ENCODE assay signal across 8 cellular contexts in the genomic region with DNA sequence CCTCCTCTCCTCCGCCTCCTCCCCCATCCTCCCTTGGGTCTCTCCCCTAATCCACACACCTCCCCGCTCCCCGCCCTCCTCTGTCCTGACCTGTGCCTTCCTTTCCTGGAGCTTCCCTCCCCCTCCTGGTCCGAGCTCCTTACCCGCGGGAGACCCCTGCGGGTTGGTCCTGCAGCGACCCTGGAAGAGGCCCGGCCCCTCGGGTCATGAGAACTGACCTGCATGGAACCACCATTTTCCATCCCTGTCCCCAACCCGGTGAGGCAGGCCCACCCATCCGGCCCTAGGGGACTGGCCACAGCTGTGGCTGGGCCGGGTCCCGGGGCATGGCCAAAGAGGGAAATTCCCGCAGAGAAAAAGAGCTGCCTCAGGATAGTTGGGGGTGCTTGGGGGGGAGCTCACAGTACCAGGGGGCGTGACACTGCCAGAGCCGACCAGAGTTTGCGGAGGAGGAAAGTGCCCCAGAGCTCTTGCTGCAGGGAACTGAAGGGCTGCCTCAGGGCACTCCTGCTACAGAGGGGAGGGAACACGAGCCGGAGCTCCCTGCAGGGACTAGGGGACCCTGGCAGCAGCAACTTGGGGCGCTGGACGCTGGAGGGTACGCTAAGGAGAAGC. TPM values are rescaled to one million over a fixed set of nuclear protein-coding genes. Genes with fewer than 3 reads are reported as not detected.
DNase-seq lines count a peak whose midpoint lies in the region; ATAC-seq and TF ChIP-seq lines count a peak whose summit lies in the region.

No MANE protein-coding gene starts in this region.

- H2BK15ac ChIP-seq in neuronal stem cell (ENCODE audit: low read length) = peak overlapping the region; percentile 90

- H3K9me3 Mint-ChIP-seq in Caco-2 (ENCODE audit: unreplicated experiment) = no peaks in the 10 kb centered on the region

- peak in 1 of 2 experiments; percentile 30 for TF ChIP-seq CTCF in Caco-2 (IDR thresholded peaks at IDR 0.05; ENCODE audit: insufficient read depth in 1 of 2, low read depth in 1 of 2, low read length in 1 of 2, severe bottlenecking in 1 of 2, unreplicated experiment in 1 of 2)

- BruUV-seq in Caco-2 (replicated peaks; lab: Mats Ljungman, UMichigan) = no TSS peak

- peak in 1 of 2 experiments; percentile 52 for DNase-seq in Caco-2
- DNase-seq in activated T-cell treated with anti-CD3 and anti-CD28 coated beads, Interleukin-2, amount 50 U/mL, for 48 hours = peak; percentile 32 to 43
- DNase-seq in glomerular visceral epithelial cell (ENCODE audit: extremely low spot score) = peak; percentile 70
- peak; percentile 84 for DNase-seq in neuronal stem cell (ENCODE audit: low spot score)
- DNase-seq in NCI-H128 (lab: John Stamatoyannopoulos, UW; ENCODE audit: unreplicated experiment) = no peak

- H2AFZ ChIP-seq in neuronal stem cell (ENCODE audit: low read length) = peak overlapping the region; percentile 72

- intact Hi-C loops in Caco-2 (cut with micrococcal nuclease; ENCODE audit: unreplicated experiment) = no loop called here

- peaks cover 7% of the 10 kb centered on the region for H3K79me1 ChIP-seq in neuronal stem cell (ENCODE audit: low read depth, low read length)

- no CpG with 5 or more reads among the region's 23 CpGs for WGBS in neuronal stem cell (ENCODE audit: extremely low coverage in 2 of 2, insufficient read length in 2 of 2, insufficient replicate concordance in 1 of 2), 2 donors

- no peaks in the 10 kb centered on the region for H3K36me3 Mint-ChIP-seq in Caco-2 (ENCODE audit: insufficient read depth, unreplicated experiment)

- peaks cover 6% of the 10 kb centered on the region for H3K4me1 ChIP-seq in Caco-2
- peaks cover 9 to 14% of the 10 kb centered on the region in 2 donors for H3K4me1 ChIP-seq in neuronal stem cell (ENCODE audit: control insufficient read depth in 2 of 2, insufficient read depth in 1 of 2, low read depth in 1 of 2, low read length in 2 of 2)

- H3K4me1 Mint-ChIP-seq in Caco-2 (ENCODE audit: low read depth, unreplicated experiment) = no peaks in the 10 kb centered on the region

- H3K27me3 ChIP-seq in Caco-2 (replicated peaks; ENCODE audit: control insufficient read depth, insufficient read depth, low read length) = no peaks in the 10 kb centered on the region
- H3K27me3 ChIP-seq in neuronal stem cell (ENCODE audit: control insufficient read depth in 3 of 3, insufficient read depth in 3 of 3, low read depth in 1 of 3, low read length in 3 of 3) = no peaks in the 10 kb centered on the region

- H3K23ac ChIP-seq in neuronal stem cell (ENCODE audit: low read depth, low read length, poor library complexity) = peak overlapping the region; percentile 50

- H3K4ac ChIP-seq in neuronal stem cell (ENCODE audit: low read length) = peak overlapping the region; percentile 4

- H3K4me3 Mint-ChIP-seq in Caco-2 (ENCODE audit: unreplicated experiment) = peak overlapping the region; percentile 84

- H3K36me3 ChIP-seq in Caco-2 (ENCODE audit: control insufficient read depth, insufficient read depth, low read length) (no peaks in the 10 kb centered on the region), neuronal stem cell (replicated peaks in 1 of 2; ENCODE audit: control insufficient read depth in 2 of 2, insufficient read depth in 2 of 2, low read length in 2 of 2) (peaks cover 24 to 36% of the 10 kb centered on the region in 2 donors)

- H3K27ac Mint-ChIP-seq in Caco-2 (ENCODE audit: unreplicated experiment) = peak overlapping the region; percentile 22

- ATAC-seq in GM19035 (IDR thresholded peaks at IDR 0.05; ENCODE audit: unreplicated experiment) (peak; percentile 23), GM21786 (IDR thresholded peaks at IDR 0.05; ENCODE audit: unreplicated experiment) (no peak)

- H3K27me3 Mint-ChIP-seq in Caco-2 (ENCODE audit: insufficient read depth, unreplicated experiment) = peaks cover 5% of the 10 kb centered on the region

- peak overlapping the region; percentile 27 for H2BK12ac ChIP-seq in neuronal stem cell (ENCODE audit: low read length)

- H2BK120ac ChIP-seq in neuronal stem cell (ENCODE audit: low read depth, low read length) = peak overlapping the region; percentile 95

- peak overlapping the region; percentile 93 for H2AK5ac ChIP-seq in neuronal stem cell (ENCODE audit: low read depth, low read length)

- H2BK5ac ChIP-seq in neuronal stem cell (ENCODE audit: low read length) = peak overlapping the region; percentile 99

- CTCF ChIA-PET in Caco-2 (lab: Charles Lee) = interaction anchor here (0.6 to 3.4 kb wide), 11 partner anchors 17 to 100 kb away, joined by 3 to 50 read pairs (median 6); no protein-coding TSS in a partner anchor

- peak overlapping the region; percentile 99 for H3K18ac ChIP-seq in neuronal stem cell (ENCODE audit: low read length)

- peak overlapping the region; percentile 84 for H3K4me2 ChIP-seq in neuronal stem cell (ENCODE audit: insufficient read depth, low read length, poor library complexity, severe bottlenecking)

- peak overlapping the region; percentile 94 for H3K27ac ChIP-seq in neuronal stem cell (replicated peaks; ENCODE audit: low read length)

- TF ChIP-seq RAD21 in Ishikawa (IDR thresholded peaks at IDR 0.05; ENCODE audit: low read depth) = no peak

- H3K9ac ChIP-seq in neuronal stem cell (ENCODE audit: low read depth, low read length, poor library complexity) = peak overlapping the region; percentile 95

- H3K14ac ChIP-seq in neuronal stem cell (ENCODE audit: low read length) = peak overlapping the region; percentile 10

- POLR2A ChIA-PET in Caco-2 (lab: Charles Lee) = interaction anchor here (0.6 to 1.3 kb wide), 2 partner anchors 33 to 56 kb away, joined by 4 to 6 read pairs; no protein-coding TSS in a partner anchor

- H3K9me3 ChIP-seq in Caco-2 (no peaks in the 10 kb centered on the region), neuronal stem cell (replicated peaks in 1 of 2; ENCODE audit: control insufficient read depth in 2 of 2, insufficient read depth in 1 of 2, low read depth in 1 of 2, low read length in 2 of 2) (no peaks in the 10 kb centered on the region)

- no peak overlapping the region for H4K8ac ChIP-seq in neuronal stem cell (ENCODE audit: low read depth, low read length)

- TF ChIP-seq EP300 in Ishikawa (IDR thresholded peaks at IDR 0.05; ENCODE audit: borderline replicate concordance) = no peak

- H4K91ac ChIP-seq in neuronal stem cell (ENCODE audit: low read depth, low read length, poor library complexity) = peak overlapping the region; percentile 93

- H3K4me3 ChIP-seq in Caco-2 (ENCODE audit: low read depth, low read length) (peak overlapping the region; percentile 76), neuronal stem cell (ENCODE audit: low read length in 2 of 2) (peak overlapping the region; percentile 59 to 85)

TF ChIP-seq in Ishikawa, 13 proteins besides CTCF, POLR2A, EP300 and RAD21:
- TF ChIP-seq CREB1 (IDR thresholded peaks at IDR 0.05; ENCODE audit: low read depth) (no peak), ZBTB7A (IDR thresholded peaks at IDR 0.05; ENCODE audit: low read depth) (peak; percentile 60; the same call in 1 of the 2 replicates), EGR1 (IDR thresholded peaks at IDR 0.05) (0 out of 2 replicates have a peak, but pooled peaks have one; percentile 21), TAF1 (IDR thresholded peaks at IDR 0.05; ENCODE audit: low read depth) (0 out of 2 replicates have a peak, but pooled peaks have one; percentile 32), MAX (IDR thresholded peaks at IDR 0.05) (peak; percentile 32; the same call in 1 of the 2 replicates)
- TF ChIP-seq, protein P1, sequence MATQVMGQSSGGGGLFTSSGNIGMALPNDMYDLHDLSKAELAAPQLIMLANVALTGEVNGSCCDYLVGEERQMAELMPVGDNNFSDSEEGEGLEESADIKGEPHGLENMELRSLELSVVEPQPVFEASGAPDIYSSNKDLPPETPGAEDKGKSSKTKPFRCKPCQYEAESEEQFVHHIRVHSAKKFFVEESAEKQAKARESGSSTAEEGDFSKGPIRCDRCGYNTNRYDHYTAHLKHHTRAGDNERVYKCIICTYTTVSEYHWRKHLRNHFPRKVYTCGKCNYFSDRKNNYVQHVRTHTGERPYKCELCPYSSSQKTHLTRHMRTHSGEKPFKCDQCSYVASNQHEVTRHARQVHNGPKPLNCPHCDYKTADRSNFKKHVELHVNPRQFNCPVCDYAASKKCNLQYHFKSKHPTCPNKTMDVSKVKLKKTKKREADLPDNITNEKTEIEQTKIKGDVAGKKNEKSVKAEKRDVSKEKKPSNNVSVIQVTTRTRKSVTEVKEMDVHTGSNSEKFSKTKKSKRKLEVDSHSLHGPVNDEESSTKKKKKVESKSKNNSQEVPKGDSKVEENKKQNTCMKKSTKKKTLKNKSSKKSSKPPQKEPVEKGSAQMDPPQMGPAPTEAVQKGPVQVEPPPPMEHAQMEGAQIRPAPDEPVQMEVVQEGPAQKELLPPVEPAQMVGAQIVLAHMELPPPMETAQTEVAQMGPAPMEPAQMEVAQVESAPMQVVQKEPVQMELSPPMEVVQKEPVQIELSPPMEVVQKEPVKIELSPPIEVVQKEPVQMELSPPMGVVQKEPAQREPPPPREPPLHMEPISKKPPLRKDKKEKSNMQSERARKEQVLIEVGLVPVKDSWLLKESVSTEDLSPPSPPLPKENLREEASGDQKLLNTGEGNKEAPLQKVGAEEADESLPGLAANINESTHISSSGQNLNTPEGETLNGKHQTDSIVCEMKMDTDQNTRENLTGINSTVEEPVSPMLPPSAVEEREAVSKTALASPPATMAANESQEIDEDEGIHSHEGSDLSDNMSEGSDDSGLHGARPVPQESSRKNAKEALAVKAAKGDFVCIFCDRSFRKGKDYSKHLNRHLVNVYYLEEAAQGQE (IDR thresholded peaks at IDR 0.05; ENCODE audit: low read depth) = no peak
TF ChIP-seq in Ishikawa: peak in this region for 4.

RNA-seq across cellular contexts. Expression of gene ARHGEF40, which starts 0.6 kb away (rescaled TPM):
- 6.5 and 7.1 TPM in 2 replicates for total RNA-seq in Caco-2 (2022)
- polyA plus RNA-seq in neuronal stem cell (2013, experiment 1 of 2) = 34.7 TPM
- polyA plus RNA-seq in neuronal stem cell (2013, experiment 2 of 2) = 34.1 TPM

RNA-seq across cellular contexts. Expression of gene RNASE8, which starts 13.1 kb away (rescaled TPM):
- not detected in 2 replicates for total RNA-seq in Caco-2 (2022)
- not detected for polyA plus RNA-seq in neuronal stem cell (2013, experiment 1 of 2)
- not detected for polyA plus RNA-seq in neuronal stem cell (2013, experiment 2 of 2)

RNA-seq across cellular contexts. Expression of gene ZNF219, which starts 27.7 kb away (rescaled TPM):
- 34.1 and 35.2 TPM in 2 replicates for total RNA-seq in Caco-2 (2022)
- polyA plus RNA-seq in neuronal stem cell (2013, experiment 1 of 2) = 197 TPM
- polyA plus RNA-seq in neuronal stem cell (2013, experiment 2 of 2) = 195 TPM

RNA-seq across cellular contexts. Expression of gene RNASE7, which starts 28.6 kb away (rescaled TPM):
- not detected in 2 replicates for total RNA-seq in Caco-2 (2022)
- not detected for polyA plus RNA-seq in neuronal stem cell (2013, experiment 1 of 2)
- not detected for polyA plus RNA-seq in neuronal stem cell (2013, experiment 2 of 2)

RNA-seq across cellular contexts. Expression of gene TMEM253, which starts 30.1 kb away (rescaled TPM):
- total RNA-seq in Caco-2 (2022) = 0.98 and 1.0 TPM in 2 replicates
- polyA plus RNA-seq in neuronal stem cell (2013, experiment 1 of 2) = 2.3 TPM
- 2.2 TPM for polyA plus RNA-seq in neuronal stem cell (2013, experiment 2 of 2)
